ENCODE assay signal across 21 cellular contexts in the genomic region with DNA sequence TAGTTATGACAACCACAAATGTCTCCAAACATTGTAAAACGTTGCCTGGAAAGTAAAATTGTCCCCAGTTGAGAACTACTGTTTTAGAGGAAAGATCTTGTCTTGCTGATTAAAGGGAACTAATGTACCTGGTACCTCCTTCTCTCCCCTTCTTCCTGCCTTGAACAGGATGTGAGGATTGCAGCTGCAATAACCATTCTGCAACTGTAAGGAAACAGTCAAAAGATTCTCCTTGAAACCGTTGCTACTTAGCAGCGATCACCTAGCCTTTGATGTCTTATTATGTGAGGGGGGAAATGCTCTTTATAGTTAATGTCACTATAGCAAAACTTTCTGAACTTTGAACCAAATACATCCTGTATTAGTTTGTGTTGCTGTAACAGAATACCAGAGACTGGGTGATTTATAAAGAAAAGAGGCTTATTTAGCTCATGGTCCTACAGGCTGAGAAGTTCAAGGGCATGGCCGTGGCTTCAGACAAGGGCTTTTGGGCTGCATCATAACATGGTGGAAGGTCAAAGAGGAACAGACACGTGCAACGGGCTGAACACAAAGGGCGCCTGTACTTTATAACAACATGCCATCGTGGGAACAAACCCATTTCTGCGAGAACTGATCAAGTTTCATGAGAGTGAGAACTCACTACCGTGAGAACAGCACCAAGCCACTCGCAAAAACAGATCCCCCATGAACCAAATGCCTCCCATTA. TPM values are rescaled to one million over a fixed set of nuclear protein-coding genes. Genes with fewer than 3 reads are reported as not detected.
DNase-seq lines count a peak whose midpoint lies in the region; ATAC-seq, FAIRE-seq and TF ChIP-seq lines count a peak whose summit lies in the region.
"Had no signal": no experiment of that assay in that cellular context is flagged by ENCODE, and none has a peak within 500 bp of the region (broad histone marks: within the 10 kb centered on the region; RNA-seq: fewer than 3 reads in every experiment).

No MANE protein-coding gene starts in this region.

- no peak overlapping the region for H3K9ac ChIP-seq in HepG2 (ENCODE audit: insufficient read depth, low read depth, low read length)
- H3K9ac ChIP-seq: GM23248 had no signal

- FAIRE-seq in HepG2 (lab: Jason Lieb, UNC) (no peak), bronchial epithelial cell (lab: Jason Lieb, UNC) (peak; percentile 58)

- WGBS in HepG2 (ENCODE audit: low lambda C conversion rate) = 26% methylated on average over 7 of the region's 11 CpGs
- WGBS in right lobe of liver (ENCODE audit: insufficient coverage, low coverage, low lambda C conversion rate, missing lambda C conversion rate) = 50% methylated on average over 5 of the region's 11 CpGs

- no peaks in the 10 kb centered on the region for H3K79me2 ChIP-seq in HepG2 (ENCODE audit: insufficient read depth, low read length)

- no peak for TF ChIP-seq CTCF in HepG2 (CRISPR knock-in tag; IDR thresholded peaks at IDR 0.05)
- TF ChIP-seq CTCF in right lobe of liver (IDR thresholded peaks at IDR 0.05) = no peak
- no peak for TF ChIP-seq CTCF in bronchial epithelial cell (IDR thresholded peaks at IDR 0.05; ENCODE audit: insufficient read depth, low read length, severe bottlenecking)

- intact Hi-C loops in HepG2 (cut with micrococcal nuclease; ENCODE audit: unreplicated experiment) = no loop called here
- intact Hi-C loops in right lobe of liver (cut with DNase I) = no loop called here

- peak; percentile 47 for DNase-seq in HepG2 (ENCODE audit: low spot score)
- DNase-seq in right lobe of liver = no peak
- DNase-seq in Kasumi-1 (lab: John Stamatoyannopoulos, UW) = peak; percentile 24 to 33
- no peak for DNase-seq in bronchial epithelial cell (ENCODE audit: low read depth)
- no peak for DNase-seq in SW 1271 (lab: John Stamatoyannopoulos, UW)
- DNase-seq in activated CD4-positive, CD25-positive, alpha-beta regulatory T cell treated with anti-CD3 and anti-CD28 coated beads, Interleukin-2, amount 50 U/mL, for 72 hours = no peak
- no peak for DNase-seq in NCI-H69 (lab: John Stamatoyannopoulos, UW)
- DNase-seq: AML-193; C1 segment of cervical spinal cord; CD8-positive, alpha-beta T cell; GDM1; GM23248; HCEC 1CT; KG1; NCI-H1694; NCI-H2081; NCI-H2171 treated with DMSO at 0.1 percent for 48 hours; NCI-H446; NCI-H526; Right ventricle myocardium superior had no signal

- no peaks in the 10 kb centered on the region for H4K20me1 ChIP-seq in HepG2 (ENCODE audit: insufficient read depth, low read length)

- BruUV-seq in HepG2 (replicated peaks; lab: Mats Ljungman, UMichigan) = no TSS peak

- in situ Hi-C loops in HepG2 (cut with HindIII; ENCODE audit: extremely low pct_ligation_motif_present, low pct_unique_long_range_greater_than_20kb) = no loop called here

- H2AFZ ChIP-seq in HepG2 (ENCODE audit: low read length) = no peak overlapping the region
- H2AFZ ChIP-seq: GM23248 had no signal

- H3K36me3 ChIP-seq in HepG2 (replicated peaks in 1 of 2; ENCODE audit: control insufficient read depth in 1 of 2, insufficient read depth in 2 of 2, low read length in 2 of 2) = no peaks in the 10 kb centered on the region
- no peaks in the 10 kb centered on the region for H3K36me3 ChIP-seq in right lobe of liver
- H3K36me3 ChIP-seq in bronchial epithelial cell (ENCODE audit: control insufficient read depth, insufficient read depth, low read length) = no peaks in the 10 kb centered on the region

- H3K27me3 ChIP-seq in HepG2 (ENCODE audit: control insufficient read depth in 1 of 2, insufficient read depth in 2 of 2, low read length in 2 of 2) = no peaks in the 10 kb centered on the region
- H3K27me3 ChIP-seq in right lobe of liver = no peaks in the 10 kb centered on the region
- H3K27me3 ChIP-seq in bronchial epithelial cell (ENCODE audit: control insufficient read depth, insufficient read depth, low read length) = no peaks in the 10 kb centered on the region

- H3K9me3 ChIP-seq in HepG2 (ENCODE audit: low read length) (no peaks in the 10 kb centered on the region), right lobe of liver (no peaks in the 10 kb centered on the region)

- TF ChIP-seq EP300 in HepG2 (IDR thresholded peaks at IDR 0.05; ENCODE audit: low read depth in 2 of 2, low read length in 2 of 2) = no peak
- no peak for TF ChIP-seq EP300 in HepG2 (CRISPR knock-in tag; IDR thresholded peaks at IDR 0.05; ENCODE audit: borderline replicate concordance)

- TF ChIP-seq POLR2A in HepG2 (IDR thresholded peaks at IDR 0.05; ENCODE audit: insufficient read depth in 1 of 2, low read depth in 2 of 2, low read length in 2 of 2) = no peak
- no peak for TF ChIP-seq POLR2A in right lobe of liver (IDR thresholded peaks at IDR 0.05)

- H3K4me2 ChIP-seq in HepG2 (ENCODE audit: low read depth, low read length) = peak overlapping the region; percentile 25; the same call in 1 of the 2 replicates

- ATAC-seq in HepG2 (peak; percentile 41), right lobe of liver (no peak), HG02852 (IDR thresholded peaks at IDR 0.05; ENCODE audit: unreplicated experiment) (no peak)
- ATAC-seq: CD8-positive, alpha-beta T cell had no signal

- no peak for TF ChIP-seq RAD21 in HepG2 (CRISPR knock-in tag; IDR thresholded peaks at IDR 0.05)

- peaks cover 12% of the 10 kb centered on the region for H3K4me1 ChIP-seq in HepG2 (ENCODE audit: insufficient read depth, low read length)
- peaks cover 0 to 3% (median 0%) of the 10 kb centered on the region in 4 donors for H3K4me1 ChIP-seq in right lobe of liver

- H3K4me3 ChIP-seq in HepG2 (replicated peaks in 1 of 3; ENCODE audit: insufficient read depth in 1 of 3, low read depth in 2 of 3, low read length in 3 of 3) (no peak overlapping the region), right lobe of liver (no peak overlapping the region), bronchial epithelial cell (ENCODE audit: low read depth, low read length) (no peak overlapping the region)
- H3K4me3 ChIP-seq: GM23248 had no signal

- H3K27ac ChIP-seq in HepG2 (ENCODE audit: extremely low read length, insufficient read depth, low read length) (no peak overlapping the region), right lobe of liver (no peak overlapping the region)
- H3K27ac ChIP-seq: GM23248 had no signal

- POLR2A ChIA-PET in HepG2 (lab: Yijun Ruan, JAX) = no interaction called here

- CTCF ChIA-PET in HepG2 (lab: Yijun Ruan, JAX; ENCODE audit: low intra/inter-chr PET ratio, low total read pairs) = no interaction called here

TF ChIP-seq in HepG2, 621 proteins besides CTCF, POLR2A, EP300 and RAD21 (continues in another document):
- no peak for TF ChIP-seq CCDC6 (CRISPR knock-in tag; IDR thresholded peaks at IDR 0.05)
- 0 out of 2 replicates have a peak, but pooled peaks have one; percentile 37 for TF ChIP-seq BHLHE40 (IDR thresholded peaks at IDR 0.05; ENCODE audit: low read length)
- TF ChIP-seq, protein P1, sequence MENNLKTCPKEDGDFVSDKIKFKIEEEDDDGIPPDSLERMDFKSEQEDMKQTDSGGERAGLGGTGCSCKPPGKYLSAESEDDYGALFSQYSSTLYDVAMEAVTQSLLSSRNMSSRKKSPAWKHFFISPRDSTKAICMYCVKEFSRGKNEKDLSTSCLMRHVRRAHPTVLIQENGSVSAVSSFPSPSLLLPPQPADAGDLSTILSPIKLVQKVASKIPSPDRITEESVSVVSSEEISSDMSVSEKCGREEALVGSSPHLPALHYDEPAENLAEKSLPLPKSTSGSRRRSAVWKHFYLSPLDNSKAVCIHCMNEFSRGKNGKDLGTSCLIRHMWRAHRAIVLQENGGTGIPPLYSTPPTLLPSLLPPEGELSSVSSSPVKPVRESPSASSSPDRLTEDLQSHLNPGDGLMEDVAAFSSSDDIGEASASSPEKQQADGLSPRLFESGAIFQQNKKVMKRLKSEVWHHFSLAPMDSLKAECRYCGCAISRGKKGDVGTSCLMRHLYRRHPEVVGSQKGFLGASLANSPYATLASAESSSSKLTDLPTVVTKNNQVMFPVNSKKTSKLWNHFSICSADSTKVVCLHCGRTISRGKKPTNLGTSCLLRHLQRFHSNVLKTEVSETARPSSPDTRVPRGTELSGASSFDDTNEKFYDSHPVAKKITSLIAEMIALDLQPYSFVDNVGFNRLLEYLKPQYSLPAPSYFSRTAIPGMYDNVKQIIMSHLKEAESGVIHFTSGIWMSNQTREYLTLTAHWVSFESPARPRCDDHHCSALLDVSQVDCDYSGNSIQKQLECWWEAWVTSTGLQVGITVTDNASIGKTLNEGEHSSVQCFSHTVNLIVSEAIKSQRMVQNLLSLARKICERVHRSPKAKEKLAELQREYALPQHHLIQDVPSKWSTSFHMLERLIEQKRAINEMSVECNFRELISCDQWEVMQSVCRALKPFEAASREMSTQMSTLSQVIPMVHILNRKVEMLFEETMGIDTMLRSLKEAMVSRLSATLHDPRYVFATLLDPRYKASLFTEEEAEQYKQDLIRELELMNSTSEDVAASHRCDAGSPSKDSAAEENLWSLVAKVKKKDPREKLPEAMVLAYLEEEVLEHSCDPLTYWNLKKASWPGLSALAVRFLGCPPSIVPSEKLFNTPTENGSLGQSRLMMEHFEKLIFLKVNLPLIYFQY (CRISPR knock-in tag; IDR thresholded peaks at IDR 0.05; ENCODE audit: borderline replicate concordance) = no peak

RNA-seq across cellular contexts. Expression of a gene that starts 54.2 kb away (rescaled TPM):
- 60.0 and 67.5 TPM in 2 replicates for total RNA-seq in HepG2 (2016; rRNA removed; fragmentation: Illumina TruSeq; extraction: Trizol)
- total RNA-seq in HepG2 (2016; cell fraction: cytosol; rRNA removed; fragmentation: Illumina TruSeq; extraction: Trizol; ENCODE audit: low read depth) = 20.8 and 27.4 TPM in 2 replicates
- 57.8 and 62.9 TPM in 2 replicates for total RNA-seq in HepG2 (2016; cell fraction: insoluble cytoplasmic fraction; rRNA removed; fragmentation: Illumina TruSeq; extraction: Trizol)
- total RNA-seq in HepG2 (2016; cell fraction: membrane; rRNA removed; fragmentation: Illumina TruSeq; extraction: Trizol) = 40.7 and 46.4 TPM in 2 replicates
- total RNA-seq in HepG2 (2016; cell fraction: nucleus; rRNA removed; fragmentation: Illumina TruSeq; extraction: Trizol) = 55.2 and 61.4 TPM in 2 replicates
- polyA plus RNA-seq in HepG2 (2011; rRNA removed) = 37.5 and 40.9 TPM in 2 replicates
- 27.2 and 36.6 TPM in 2 replicates for polyA plus RNA-seq in HepG2 (2011; cell fraction: cytosol; rRNA removed)
- 20.7 and 21.3 TPM in 2 replicates for polyA plus RNA-seq in HepG2 (2011; cell fraction: nucleus; rRNA removed)
- polyA plus RNA-seq in HepG2 (2012) = 42.8 and 43.8 TPM in 2 replicates
- 4.9 and 5.9 TPM in 2 replicates for polyA plus RNA-seq in HepG2 (2016; cell fraction: cytosol; fragmentation: Illumina TruSeq; extraction: Trizol; ENCODE audit: low read depth)
- polyA plus RNA-seq in HepG2 (2016; cell fraction: insoluble cytoplasmic fraction; fragmentation: Illumina TruSeq; extraction: Trizol; ENCODE audit: low read depth) = 56.4 and 57.9 TPM in 2 replicates
- 15.4 and 16.9 TPM in 2 replicates for polyA plus RNA-seq in HepG2 (2016; cell fraction: membrane; fragmentation: Illumina TruSeq; extraction: Trizol; ENCODE audit: low read depth)
- polyA plus RNA-seq in HepG2 (2016; cell fraction: nucleus; fragmentation: Illumina TruSeq; extraction: Trizol; ENCODE audit: insufficient read depth, low read depth) = 37.3 and 39.6 TPM in 2 replicates
- 26.7 and 51.8 TPM in 2 replicates for polyA minus RNA-seq in HepG2 (2011; rRNA and poly(A)+ RNA removed; ENCODE audit: low replicate concordance)
- 41.1 and 45.4 TPM in 2 replicates for polyA minus RNA-seq in HepG2 (2011; cell fraction: cytosol; rRNA and poly(A)+ RNA removed)
- 106 and 138 TPM in 2 replicates for polyA minus RNA-seq in HepG2 (2011; cell fraction: nucleus; rRNA and poly(A)+ RNA removed)
- 10 to 100 TPM; 19.1 to 27.8 (median 22.0) TPM for total RNA-seq in right lobe of liver
- total RNA-seq in bronchial epithelial cell = 78.2 and 98.2 TPM in 2 replicates

Comparison
In these comparisons a context has a peak if more than half of its experiments do, and no peak if none do; other contexts are left out.
1. DNase-seq: peak in HepG2 (single experiment) and Kasumi-1 (2 of 2); none in right lobe of liver (0 of 3), bronchial epithelial cell (single experiment), SW 1271 (0 of 2), activated CD4-positive, CD25-positive, alpha-beta regulatory T cell treated with anti-CD3 and anti-CD28 coated beads, Interleukin-2, amount 50 U/mL, for 72 hours (single experiment) and NCI-H69 (single experiment).